In the genomic region with DNA sequence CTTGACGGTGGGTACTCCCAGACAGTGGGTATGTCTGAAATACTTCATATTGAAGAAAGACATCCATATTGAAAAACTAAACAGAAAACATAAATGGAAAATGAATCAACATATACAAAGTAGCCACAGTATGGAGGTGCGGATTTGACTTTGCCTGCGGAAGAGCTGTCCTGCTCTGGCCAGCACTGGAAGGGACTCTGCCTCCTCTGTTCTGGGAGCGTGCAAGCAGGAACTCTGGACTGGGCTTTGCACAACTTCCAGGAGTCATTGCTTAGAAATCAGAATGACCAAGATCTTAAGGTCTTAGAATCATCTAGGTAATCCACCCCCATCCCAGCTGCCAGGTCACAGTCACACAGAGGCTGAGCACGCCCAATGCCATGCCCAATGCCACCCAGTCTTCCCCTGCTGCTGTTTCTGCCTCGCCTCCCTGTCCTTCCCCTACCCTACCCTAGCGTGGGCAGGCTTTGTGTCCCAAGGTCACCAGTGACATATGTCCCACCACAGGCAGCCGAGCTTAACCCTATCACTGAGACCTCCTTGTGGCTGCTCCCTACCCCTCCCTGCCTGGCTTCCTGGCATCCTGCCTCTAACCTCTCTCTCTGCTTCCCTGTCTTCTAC, we compare ENCODE assay signal across 1 cellular context.
TF ChIP-seq lines count a peak whose summit lies in the region.

No MANE protein-coding gene starts in this region.

TF ChIP-seq in endothelial cell of umbilical vein, 7 proteins besides CTCF, POLR2A, EP300 and RAD21 (continued from another document):
- TF ChIP-seq EZH2 (IDR thresholded peaks at IDR 0.05; ENCODE audit: borderline replicate concordance, low read depth, low read length, severe bottlenecking), result no peak
- TF ChIP-seq FOS (IDR thresholded peaks at IDR 0.05; ENCODE audit: borderline replicate concordance, insufficient read depth, low read length), result no peak
